Comparison of ENCODE assay signal across 20 cellular contexts in the genomic region with DNA sequence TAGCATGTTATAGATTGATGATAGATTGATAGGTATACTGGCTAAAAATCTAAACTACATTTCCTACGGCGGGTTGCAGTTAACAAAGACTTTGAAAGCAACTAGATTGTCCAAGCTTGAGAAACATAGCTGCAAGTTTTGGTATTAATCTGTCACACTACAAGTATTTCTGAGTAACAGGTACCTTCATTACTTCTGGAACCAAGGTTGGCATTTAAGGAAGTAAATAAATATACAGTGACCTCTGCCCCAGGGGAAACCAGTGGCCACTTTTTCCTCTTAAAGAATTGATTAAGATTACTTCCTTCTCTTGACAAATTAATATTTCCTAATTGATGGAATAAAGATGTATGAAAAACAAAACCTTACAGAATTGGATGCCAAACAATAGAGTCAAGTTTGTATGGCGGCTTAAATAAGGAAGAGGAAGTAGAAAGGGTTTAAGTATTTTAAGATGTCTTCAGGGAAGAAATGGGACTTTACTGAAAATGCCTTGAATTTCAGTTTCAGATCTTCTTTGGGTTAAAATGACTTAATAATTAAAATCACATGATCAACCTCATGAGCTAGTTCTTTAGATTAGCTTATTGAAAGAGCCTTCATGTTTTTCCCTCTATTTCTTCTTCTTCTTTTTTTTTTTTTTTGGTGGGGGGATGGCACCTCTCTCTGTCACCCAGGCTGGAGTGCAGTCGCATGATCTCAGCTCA.
"Had no signal": no experiment of that assay in that cellular context is flagged by ENCODE, and none has a peak within 500 bp of the region (broad histone marks: within the 10 kb centered on the region; RNA-seq: fewer than 3 reads in every experiment).

No MANE protein-coding gene starts in this region.

- H3K36me3 Mint-ChIP-seq: activated naive CD4-positive, alpha-beta T cell treated with anti-CD3 and anti-CD28 coated beads, Interleukin-2, amount 50 U/mL, for 24 hours; WTC11 had no signal

- H3K4me3 Mint-ChIP-seq: activated CD8-positive, alpha-beta T cell treated with anti-CD3 and anti-CD28 coated beads, Interleukin-2, amount 10 ng/mL, durations not matched to agents 7 days and 5 days; activated naive CD4-positive, alpha-beta T cell treated with anti-CD3 and anti-CD28 coated beads, Interleukin-2, amount 50 U/mL, for 24 hours; T-helper 1 cell treated with Interleukin-12 subunit alpha and Interleukin-12 subunit beta and Interleukin-4 antibody, amounts not matched to agents 30 μg/mL and 1 μg/mL, for 36 hours; WTC11 had no signal

- H3K27ac Mint-ChIP-seq: activated CD8-positive, alpha-beta T cell treated with anti-CD3 and anti-CD28 coated beads, Interleukin-2, amount 10 ng/mL, durations not matched to agents 7 days and 5 days; activated naive CD4-positive, alpha-beta T cell treated with anti-CD3 and anti-CD28 coated beads, Interleukin-2, amount 50 U/mL, for 24 hours; T-helper 1 cell treated with Interleukin-12 subunit alpha and Interleukin-12 subunit beta and Interleukin-4 antibody, amounts not matched to agents 30 μg/mL and 1 μg/mL, for 36 hours; WTC11 had no signal

- H3K9me3 Mint-ChIP-seq: activated naive CD4-positive, alpha-beta T cell treated with anti-CD3 and anti-CD28 coated beads, Interleukin-2, amount 50 U/mL, for 24 hours; T-helper 1 cell treated with Interleukin-12 subunit alpha and Interleukin-12 subunit beta and Interleukin-4 antibody, amounts not matched to agents 30 μg/mL and 1 μg/mL, for 36 hours had no signal

- DNase-seq: activated CD4-positive, alpha-beta T cell treated with anti-CD3 and anti-CD28 coated beads for 48 hours; activated CD4-positive, alpha-beta T cell treated with anti-CD3 and anti-CD28 coated beads, Interleukin-2, amount 50 U/mL, for 4 hours; activated CD4-positive, CD25-positive, alpha-beta regulatory T cell treated with anti-CD3 and anti-CD28 coated beads, Interleukin-2, amount 50 U/mL, for 72 hours; activated CD8-positive, alpha-beta memory T cell treated with anti-CD3 and anti-CD28 coated beads, Interleukin-2, amount 50 U/mL, for 48 hours; activated CD8-positive, alpha-beta T cell treated with anti-CD3 and anti-CD28 coated beads, Interleukin-2, amount 10 ng/mL, durations not matched to agents 7 days and 5 days; activated naive CD4-positive, alpha-beta T cell; activated T-cell treated with anti-CD3 and anti-CD28 coated beads, Interleukin-2, amount 50 U/mL, for 1 hour; aorta; caudate nucleus; NCI-H1105 treated with DMSO at 0.1 percent for 48 hours; NCI-H1436 treated with DMSO at 0.1 percent for 48 hours; NCI-H187; NCI-H2081 treated with DMSO at 0.1 percent for 48 hours; NCI-H446; NCI-H524; Peyer's patch; SHP77 treated with DMSO at 0.1 percent for 48 hours had no signal

- H3K4me1 Mint-ChIP-seq: activated naive CD4-positive, alpha-beta T cell treated with anti-CD3 and anti-CD28 coated beads, Interleukin-2, amount 50 U/mL, for 24 hours; WTC11 had no signal

- ATAC-seq: activated CD8-positive, alpha-beta T cell treated with anti-CD3 and anti-CD28 coated beads, Interleukin-2, amount 10 ng/mL, durations not matched to agents 7 days and 5 days; WTC11 had no signal
